In genomic region chr19:44588753-44589112, GRCh38 we compare ENCODE assay signal across 1 cellular context.
TF ChIP-seq lines count a peak whose summit lies in the region.

No MANE protein-coding gene starts in this region.

TF ChIP-seq in IMR-90, 13 proteins besides CTCF, POLR2A, EP300 and RAD21:
- TF ChIP-seq CHD1 (IDR thresholded peaks at IDR 0.05; ENCODE audit: low read depth, low read length), result no peak
- no peak for TF ChIP-seq MAZ (IDR thresholded peaks at IDR 0.05; ENCODE audit: borderline replicate concordance, low read depth, low read length)
- TF ChIP-seq USF2 (IDR thresholded peaks at IDR 0.05; ENCODE audit: low read depth, low read length), result no peak
- TF ChIP-seq SMC3 (IDR thresholded peaks at IDR 0.05; ENCODE audit: low read depth, low read length), result no peak
- TF ChIP-seq MXI1 (IDR thresholded peaks at IDR 0.05; ENCODE audit: borderline replicate concordance, low read depth, low read length), result no peak
- TF ChIP-seq CEBPB (IDR thresholded peaks at IDR 0.05; ENCODE audit: low read depth, low read length), result no peak
- no peak for TF ChIP-seq NFE2L2 (IDR thresholded peaks at IDR 0.05; ENCODE audit: low read depth, low read length)
- TF ChIP-seq BHLHE40 (IDR thresholded peaks at IDR 0.05; ENCODE audit: low read depth, low read length), result no peak
- TF ChIP-seq, protein P1, sequence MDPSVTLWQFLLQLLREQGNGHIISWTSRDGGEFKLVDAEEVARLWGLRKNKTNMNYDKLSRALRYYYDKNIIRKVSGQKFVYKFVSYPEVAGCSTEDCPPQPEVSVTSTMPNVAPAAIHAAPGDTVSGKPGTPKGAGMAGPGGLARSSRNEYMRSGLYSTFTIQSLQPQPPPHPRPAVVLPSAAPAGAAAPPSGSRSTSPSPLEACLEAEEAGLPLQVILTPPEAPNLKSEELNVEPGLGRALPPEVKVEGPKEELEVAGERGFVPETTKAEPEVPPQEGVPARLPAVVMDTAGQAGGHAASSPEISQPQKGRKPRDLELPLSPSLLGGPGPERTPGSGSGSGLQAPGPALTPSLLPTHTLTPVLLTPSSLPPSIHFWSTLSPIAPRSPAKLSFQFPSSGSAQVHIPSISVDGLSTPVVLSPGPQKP (IDR thresholded peaks at IDR 0.05; ENCODE audit: borderline replicate concordance, low read depth, low read length), result no peak
